Comparison of ENCODE assay signal across 8 cellular contexts in genomic region chr7:43572516-43573049, GRCh38. TPM values are rescaled to one million over a fixed set of nuclear protein-coding genes. Genes with fewer than 3 reads are reported as not detected.
A peak's percentile ranks its signal among the peaks of the same experiment; 100 is the strongest.
DNase-seq lines count a peak whose midpoint lies in the region; ATAC-seq, FAIRE-seq and TF ChIP-seq lines count a peak whose summit lies in the region.

No MANE protein-coding gene starts in this region.

- no peak overlapping the region for H3K4me3 Mint-ChIP-seq in activated T-helper 1 cell treated with anti-CD3 and anti-CD28 coated beads, Interleukin-12 subunit alpha, Interleukin-12 subunit beta, Interleukin-2, Interleukin-4 antibody, amounts not matched to agents 30 ng/mL and 10 ng/mL and 1 ng/mL, durations not matched to agents 14 hours and 24 hours and 36 hours

- TF ChIP-seq POLR2A in GM12892 (IDR thresholded peaks at IDR 0.05; ENCODE audit: low read depth, low read length) (no peak), testis (IDR thresholded peaks at IDR 0.05) (no peak)

- no peaks in the 10 kb centered on the region for H3K9me3 Mint-ChIP-seq in activated T-helper 1 cell treated with anti-CD3 and anti-CD28 coated beads, Interleukin-12 subunit alpha, Interleukin-12 subunit beta, Interleukin-2, Interleukin-4 antibody, amounts not matched to agents 30 ng/mL and 10 ng/mL and 1 ng/mL, durations not matched to agents 14 hours and 24 hours and 36 hours

- no peak overlapping the region for H3K27ac ChIP-seq in testis

- no peak overlapping the region for H3K27ac Mint-ChIP-seq in activated T-helper 1 cell treated with anti-CD3 and anti-CD28 coated beads, Interleukin-12 subunit alpha, Interleukin-12 subunit beta, Interleukin-2, Interleukin-4 antibody, amounts not matched to agents 30 ng/mL and 10 ng/mL and 1 ng/mL, durations not matched to agents 14 hours and 24 hours and 36 hours

- H3K9me3 ChIP-seq in testis, result no peaks in the 10 kb centered on the region

- TF ChIP-seq CTCF in testis (IDR thresholded peaks at IDR 0.05), result no peak

- no peaks in the 10 kb centered on the region for H3K27me3 ChIP-seq in testis

- H3K36me3 ChIP-seq in testis (ENCODE audit: low read depth, missing control alignments), result no peaks in the 10 kb centered on the region

- FAIRE-seq in GM12892 (lab: Jason Lieb, UNC), result peak; percentile 67

- intact Hi-C loops in activated T-helper 1 cell treated with anti-CD3 and anti-CD28 coated beads, Interleukin-12 subunit alpha, Interleukin-12 subunit beta, Interleukin-2, Interleukin-4 antibody, amounts not matched to agents 30 ng/mL and 10 ng/mL and 1 ng/mL, durations not matched to agents 14 hours and 24 hours and 36 hours (cut with micrococcal nuclease), result loop anchor here (5.0 kb wide), 1 partner anchor 55 kb away; no protein-coding TSS in a partner anchor
- intact Hi-C loops in left cardiac atrium (cut with DNase I), result no loop called here
- intact Hi-C loops in testis (cut with DNase I; ENCODE audit: low total_unique reads), result no loop called here

- peaks cover 2% of the 10 kb centered on the region for H3K36me3 Mint-ChIP-seq in activated T-helper 1 cell treated with anti-CD3 and anti-CD28 coated beads, Interleukin-12 subunit alpha, Interleukin-12 subunit beta, Interleukin-2, Interleukin-4 antibody, amounts not matched to agents 30 ng/mL and 10 ng/mL and 1 ng/mL, durations not matched to agents 14 hours and 24 hours and 36 hours (ENCODE audit: low read depth)

- peaks cover 35% of the 10 kb centered on the region for H3K4me1 Mint-ChIP-seq in activated T-helper 1 cell treated with anti-CD3 and anti-CD28 coated beads, Interleukin-12 subunit alpha, Interleukin-12 subunit beta, Interleukin-2, Interleukin-4 antibody, amounts not matched to agents 30 ng/mL and 10 ng/mL and 1 ng/mL, durations not matched to agents 14 hours and 24 hours and 36 hours (ENCODE audit: low read depth)

- H3K4me3 ChIP-seq in Jurkat, Clone E6-1 (ENCODE audit: low read length), result no peak overlapping the region
- no peak overlapping the region for H3K4me3 ChIP-seq in testis

- peaks cover 3% of the 10 kb centered on the region for H3K27me3 Mint-ChIP-seq in activated T-helper 1 cell treated with anti-CD3 and anti-CD28 coated beads, Interleukin-12 subunit alpha, Interleukin-12 subunit beta, Interleukin-2, Interleukin-4 antibody, amounts not matched to agents 30 ng/mL and 10 ng/mL and 1 ng/mL, durations not matched to agents 14 hours and 24 hours and 36 hours (ENCODE audit: insufficient read depth)

- no peak for DNase-seq in GM12892 (ENCODE audit: insufficient read length)
- DNase-seq in Jurkat, Clone E6-1 (ENCODE audit: low read depth, low spot score), result peak; percentile 90
- peak; percentile 48 for DNase-seq in activated T-helper 1 cell treated with anti-CD3 and anti-CD28 coated beads, Interleukin-12 subunit alpha, Interleukin-12 subunit beta, Interleukin-2, Interleukin-4 antibody, amounts not matched to agents 30 ng/mL and 10 ng/mL and 1 ng/mL, durations not matched to agents 14 hours and 24 hours and 36 hours (ENCODE audit: low spot score)
- no peak for DNase-seq in left cardiac atrium
- DNase-seq in testis, result peak; percentile 19
- DNase-seq in NCI-H774 (lab: John Stamatoyannopoulos, UW), result no peak
- no peak for DNase-seq in NCI-H345 treated with DMSO at 0.1 percent for 48 hours (lab: John Stamatoyannopoulos, UW; ENCODE audit: unreplicated experiment)
- no peak for DNase-seq in occipital lobe (lab: John Stamatoyannopoulos, UW)

- no peaks in the 10 kb centered on the region for H3K4me1 ChIP-seq in testis

- peak; percentile 61 to 94 for ATAC-seq in left cardiac atrium

- 53 to 71% methylated on average over 1 of the region's 1 CpG for WGBS in testis, 2 donors

RNA-seq across cellular contexts. Expression of gene STK17A, which starts 10.3 kb away (rescaled TPM):
- polyA plus RNA-seq in GM12892 (2012; ENCODE audit: missing spikeins), result 82.7 TPM
- 31.3 TPM for polyA plus RNA-seq in Jurkat, Clone E6-1 (2012; ENCODE audit: insufficient read depth, insufficient read length)
- 44.8 and 47.8 TPM in 2 replicates for total RNA-seq in activated T-helper 1 cell treated with anti-CD3 and anti-CD28 coated beads, Interleukin-12 subunit alpha, Interleukin-12 subunit beta, Interleukin-2, Interleukin-4 antibody, amounts not matched to agents 30 ng/mL and 10 ng/mL and 1 ng/mL, durations not matched to agents 14 hours and 24 hours and 36 hours
- total RNA-seq in left cardiac atrium (10 to 100 TPM; 12.2 to 18.0 TPM), testis (10 to 100 TPM; 14.8 to 18.8 TPM), occipital lobe (19.3 TPM)
- polyA plus RNA-seq in testis (ENCODE audit: insufficient read depth, low read depth, low replicate concordance), result 43.2 TPM

Comparison
In these comparisons a context has a peak if more than half of its experiments do, and no peak if none do; other contexts are left out.
1. DNase-seq: peak in Jurkat, Clone E6-1 (single experiment), activated T-helper 1 cell treated with anti-CD3 and anti-CD28 coated beads, Interleukin-12 subunit alpha, Interleukin-12 subunit beta, Interleukin-2, Interleukin-4 antibody, amounts not matched to agents 30 ng/mL and 10 ng/mL and 1 ng/mL, durations not matched to agents 14 hours and 24 hours and 36 hours (single experiment) and testis (single experiment); none in GM12892 (single experiment), left cardiac atrium (single experiment), NCI-H774 (single experiment), NCI-H345 treated with DMSO at 0.1 percent for 48 hours (single experiment) and occipital lobe (single experiment).